27 cellular contexts compared by ENCODE assay signal in the genomic region with DNA sequence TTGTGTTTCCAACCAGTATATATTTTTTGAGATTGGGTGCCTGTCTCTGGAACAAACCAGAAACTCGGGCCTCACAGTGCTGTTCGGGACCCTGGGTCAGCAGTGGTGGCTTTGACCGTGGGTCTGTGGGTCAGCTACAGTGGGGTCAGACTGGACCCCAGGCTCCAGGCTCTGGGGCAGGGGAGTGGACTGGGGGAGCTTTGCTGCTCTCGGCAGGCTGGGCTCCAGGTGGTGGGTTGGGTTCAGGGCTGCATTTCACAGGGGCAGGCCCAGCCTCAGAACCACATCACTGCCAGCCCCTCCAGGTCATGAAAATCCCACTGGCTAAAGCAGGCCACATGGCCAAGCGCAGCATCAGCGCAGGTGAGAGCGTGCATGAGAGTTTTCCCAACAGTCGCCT.
"Had no signal": no experiment of that assay in that cellular context is flagged by ENCODE, and none has a peak within 500 bp of the region (broad histone marks: within the 10 kb centered on the region; RNA-seq: fewer than 3 reads in every experiment).

No MANE protein-coding gene starts in this region.

- H3K27me3 ChIP-seq: neural progenitor cell, ovary, right lobe of liver, thyroid gland, tibial nerve, upper lobe of left lung, vagina had no signal

- H2AFZ ChIP-seq: neural progenitor cell, parathyroid adenoma had no signal

- H3K36me3 ChIP-seq: neural progenitor cell, ovary, right lobe of liver, sigmoid colon, stomach, thoracic aorta, thyroid gland, tibial nerve, upper lobe of left lung, vagina had no signal

- H3K4me3 ChIP-seq: neural progenitor cell, ovary, psoas muscle, right lobe of liver, sigmoid colon, stomach, thoracic aorta, thyroid gland, tibial nerve, upper lobe of left lung, vagina had no signal

- H3K4me2 ChIP-seq: neural progenitor cell had no signal

- H3K27ac ChIP-seq: neural progenitor cell, ovary, parathyroid adenoma, psoas muscle, right lobe of liver, sigmoid colon, stomach, thoracic aorta, thyroid gland, tibial nerve, upper lobe of left lung, vagina had no signal

- H3K9ac ChIP-seq: neural progenitor cell, parathyroid adenoma had no signal

- H3K9me3 ChIP-seq: ovary, psoas muscle, right lobe of liver, sigmoid colon, stomach, thoracic aorta, thyroid gland, tibial nerve, upper lobe of left lung, vagina had no signal

- DNase-seq: naive thymus-derived CD8-positive, alpha-beta T cell; nephron progenitor cell; occipital lobe; ovary; posterior cingulate gyrus; psoas muscle; right lobe of liver; sigmoid colon; small intestine; stimulated activated CD4-positive, alpha-beta T cell treated with anti-CD3 and anti-CD28 coated beads, Interleukin-15, amount 100 ng/mL, for 24 hours; stimulated activated CD4-positive, alpha-beta T cell treated with anti-CD3 and anti-CD28 coated beads, Interleukin-2, amount 100 ng/mL, for 24 hours; stimulated activated CD4-positive, alpha-beta T cell treated with anti-CD3 and anti-CD28 coated beads, Interleukin-2, amount 100 ng/mL, for 48 hours; stimulated activated CD4-positive, alpha-beta T cell treated with anti-CD3 and anti-CD28 coated beads, Interleukin-4, amount 100 ng/mL, for 24 hours; stimulated activated naive B cell treated with anti-CD40 and anti-IgM and Interleukin-4, amounts not matched to agents 10 μg/mL and 1 μg/mL and 100 μg/mL, for 72 hours; stimulated activated naive CD4-positive, alpha-beta T cell treated with Interleukin-2 at 50 U/mL for 16 hours; stomach; thyroid gland; trophoblast cell had no signal

- H3K4me1 ChIP-seq: neural progenitor cell, parathyroid adenoma, psoas muscle, right lobe of liver, sigmoid colon, stomach, thyroid gland, tibial nerve, upper lobe of left lung, vagina had no signal

- ATAC-seq: naive thymus-derived CD8-positive, alpha-beta T cell; natural killer cell treated with Interleukin-12 subunit alpha and Interleukin-12 subunit beta and Interleukin-15 and Interleukin-18, amount 100 ng/mL, for 72 hours; psoas muscle; right cardiac atrium; right lobe of liver; stimulated activated effector memory CD8-positive, alpha-beta T cell treated with anti-CD3 and anti-CD28 coated beads, Interleukin-12 subunit alpha, Interleukin-12 subunit beta, amount 100 ng/mL, for 72 hours; stimulated activated naive B cell treated with anti-CD40 and anti-IgM and Interleukin-4, amounts not matched to agents 10 μg/mL and 1 μg/mL and 100 μg/mL, for 72 hours had no signal
